Comparison of ENCODE assay signal across 8 cellular contexts in the genomic region with DNA sequence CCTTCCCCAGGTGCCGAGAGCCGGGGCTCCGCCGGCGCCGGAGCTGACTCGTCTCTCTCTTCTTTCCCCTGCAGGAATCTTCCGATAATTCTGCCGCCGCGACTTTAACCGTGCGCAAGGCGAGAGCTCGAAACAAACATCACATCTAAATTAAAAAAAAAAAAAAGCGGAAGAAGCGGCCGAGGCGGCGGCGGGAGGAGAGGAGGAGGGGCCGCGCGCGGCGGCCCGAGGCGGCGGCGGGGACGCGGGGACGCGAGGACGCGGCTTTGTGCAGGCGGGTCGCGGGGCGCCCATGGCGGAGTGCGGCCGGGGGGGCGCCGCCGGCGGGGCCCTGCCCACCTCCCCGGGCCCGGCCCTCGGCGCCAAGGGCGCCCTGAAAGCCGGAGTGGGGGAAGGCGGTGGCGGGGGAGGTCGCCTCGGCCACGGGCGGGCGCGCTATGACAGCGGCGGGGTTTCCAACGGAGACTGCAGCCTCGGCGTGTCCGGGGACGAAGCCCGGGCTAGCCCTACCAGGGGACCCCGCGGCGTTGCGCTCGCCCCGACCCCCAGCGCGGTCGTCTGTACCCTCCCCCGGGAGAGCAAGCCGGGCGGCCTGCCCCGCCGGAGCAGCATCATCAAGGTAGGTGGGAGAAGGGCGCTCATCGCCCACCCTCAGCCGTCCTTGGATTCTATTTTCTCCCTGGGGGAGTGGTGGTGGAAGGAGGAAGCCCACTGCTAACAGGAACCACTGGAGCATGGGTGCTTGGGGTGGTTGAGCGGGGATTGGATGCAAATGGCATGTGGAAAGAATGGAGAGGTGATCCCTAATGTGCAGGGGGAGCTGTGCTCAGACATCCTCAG. TPM values are rescaled to one million over a fixed set of nuclear protein-coding genes. Genes with fewer than 3 reads are reported as not detected.
DNase-seq lines count a peak whose midpoint lies in the region; ATAC-seq lines count a peak whose summit lies in the region.

A gene (plus strand): TSS at position 208 of the 840 bp plus-strand sequence. CDS start 85 bp downstream, at position 293.

- H3K4me3 ChIP-seq in ectodermal cell (ENCODE audit: insufficient read depth, low read depth, low read length): peak within 1 kb of the TSS; percentile 82
- peak within 1 kb of the TSS; percentile 74 to 91 for H3K4me3 ChIP-seq in mesenchymal stem cell (ENCODE audit: insufficient read depth in 1 of 2, low read depth in 1 of 2, low read length in 2 of 2)

- H3K27ac ChIP-seq in ectodermal cell (ENCODE audit: insufficient read depth, low read depth, low read length, poor library complexity, severe bottlenecking): no peak within 1 kb of the TSS
- H3K27ac ChIP-seq in mesenchymal stem cell (ENCODE audit: low read length, poor library complexity, severe bottlenecking): no peak within 1 kb of the TSS

- no peak within 1 kb of the TSS for H2BK5ac ChIP-seq in mesenchymal stem cell (ENCODE audit: low read depth, low read length, poor library complexity, severe bottlenecking)

- peak within 1 kb of the TSS; percentile 88 for H3K9ac ChIP-seq in mesenchymal stem cell (ENCODE audit: low read length)

- H3K79me1 ChIP-seq in mesenchymal stem cell (replicated peaks; ENCODE audit: low read length, poor library complexity, severe bottlenecking): peaks cover 1% of the 10 kb centered on the region

- no peak within 1 kb of the TSS for H2AK5ac ChIP-seq in mesenchymal stem cell (ENCODE audit: low read length, severe bottlenecking)

- peak within 1 kb of the TSS; percentile 94 for H2AFZ ChIP-seq in mesenchymal stem cell (ENCODE audit: low read depth, low read length)

- H2BK120ac ChIP-seq in mesenchymal stem cell (ENCODE audit: low read depth, low read length): peak within 1 kb of the TSS; percentile 62

- H3K27me3 ChIP-seq in ectodermal cell (ENCODE audit: control insufficient read depth, insufficient read depth, low read length, poor library complexity, severe bottlenecking) (no peaks in the 10 kb centered on the region), mesenchymal stem cell (ENCODE audit: control insufficient read depth in 1 of 2, insufficient read depth in 1 of 2, low read length in 2 of 2) (peaks cover 0 to 6% of the 10 kb centered on the region in 2 experiments)

- ATAC-seq in GM18502 (IDR thresholded peaks at IDR 0.05; ENCODE audit: poor library complexity, unreplicated experiment) (peak; percentile 36), HG02571 (IDR thresholded peaks at IDR 0.05; ENCODE audit: unreplicated experiment) (peak; percentile 36)

- WGBS in ectodermal cell, 2 experiments: 0% methylated on average over 87 of the region's 87 CpGs
- WGBS in mesenchymal stem cell: under 1% methylated on average over 48 of the region's 87 CpGs

- H4K8ac ChIP-seq in mesenchymal stem cell (ENCODE audit: low read length): peak within 1 kb of the TSS; percentile 1

- H3K14ac ChIP-seq in mesenchymal stem cell (ENCODE audit: low read length in 2 of 2): peak within 1 kb of the TSS; percentile 28 to 38

- peak within 1 kb of the TSS in 1 of 2 experiments; percentile 85 for H2BK12ac ChIP-seq in mesenchymal stem cell (ENCODE audit: low read length in 2 of 2)

- peak within 1 kb of the TSS; percentile 88 for H2BK15ac ChIP-seq in mesenchymal stem cell (ENCODE audit: low read depth, poor library complexity, severe bottlenecking)

- peak within 1 kb of the TSS in 1 of 2 experiments; percentile 91 for H3K23ac ChIP-seq in mesenchymal stem cell (ENCODE audit: low read length in 2 of 2)

- peak within 1 kb of the TSS; percentile 90 for H3K4me2 ChIP-seq in mesenchymal stem cell (ENCODE audit: low read length, poor library complexity, severe bottlenecking)

- H3K36me3 ChIP-seq in ectodermal cell (ENCODE audit: control insufficient read depth, insufficient read depth, low read length) (no peaks in the 10 kb centered on the region), mesenchymal stem cell (ENCODE audit: control insufficient read depth in 1 of 2, insufficient read depth in 2 of 2, low read depth in 1 of 2, low read length in 2 of 2) (no peaks in the 10 kb centered on the region)

- DNase-seq in NCI-H1092 treated with DMSO at 0.1 percent for 48 hours (lab: John Stamatoyannopoulos, UW): peak; percentile 59
- peak; percentile 70 to 74 for DNase-seq in activated CD4-positive, alpha-beta T cell treated with anti-CD3 and anti-CD28 coated beads, Interleukin-2, amount 50 U/mL, for 4 hours
- peak; percentile 59 for DNase-seq in mesenchymal stem cell
- DNase-seq in stimulated activated CD8-positive, alpha-beta memory T cell treated with anti-CD3 and anti-CD28 coated beads, Interleukin-15, amount 100 ng/mL, for 4 hours (ENCODE audit: low read depth in 2 of 2): peak; percentile 36 to 53
- no peak for DNase-seq in NCI-H1048 (lab: John Stamatoyannopoulos, UW)

- H3K9me3 ChIP-seq in ectodermal cell (ENCODE audit: control insufficient read depth, low read length) (no peaks in the 10 kb centered on the region), mesenchymal stem cell (ENCODE audit: control insufficient read depth, low read length) (no peaks in the 10 kb centered on the region)

- H4K91ac ChIP-seq in mesenchymal stem cell (ENCODE audit: low read length): peak within 1 kb of the TSS; percentile 44

- H3K4me1 ChIP-seq in ectodermal cell (ENCODE audit: control insufficient read depth, insufficient read depth, low read length): peaks cover 3% of the 10 kb centered on the region
- peaks cover 9% of the 10 kb centered on the region for H3K4me1 ChIP-seq in mesenchymal stem cell (ENCODE audit: control insufficient read depth, insufficient read depth, low read depth, low read length)

- peak within 1 kb of the TSS; percentile 21 to 52 for H3K4ac ChIP-seq in mesenchymal stem cell (ENCODE audit: low read depth in 1 of 2, low read length in 2 of 2)

- peak within 1 kb of the TSS; percentile 46 to 66 for H3K18ac ChIP-seq in mesenchymal stem cell (ENCODE audit: low read depth in 1 of 2, low read length in 2 of 2)

RNA-seq across cellular contexts. Expression of the gene that starts here (rescaled TPM):
- polyA plus RNA-seq in ectodermal cell (2013, experiment 1 of 4): 14.9 TPM
- polyA plus RNA-seq in ectodermal cell (2013, experiment 2 of 4): 16.5 TPM
- 12.7 TPM for polyA plus RNA-seq in ectodermal cell (2013, experiment 3 of 4)
- polyA plus RNA-seq in ectodermal cell (2013, experiment 4 of 4): 13.9 TPM
- 0.65 TPM for polyA plus RNA-seq in mesenchymal stem cell (2013, experiment 1 of 2)
- 0.51 TPM for polyA plus RNA-seq in mesenchymal stem cell (2013, experiment 2 of 2)
